ENCODE assay signal across 15 cellular contexts in the genomic region with DNA sequence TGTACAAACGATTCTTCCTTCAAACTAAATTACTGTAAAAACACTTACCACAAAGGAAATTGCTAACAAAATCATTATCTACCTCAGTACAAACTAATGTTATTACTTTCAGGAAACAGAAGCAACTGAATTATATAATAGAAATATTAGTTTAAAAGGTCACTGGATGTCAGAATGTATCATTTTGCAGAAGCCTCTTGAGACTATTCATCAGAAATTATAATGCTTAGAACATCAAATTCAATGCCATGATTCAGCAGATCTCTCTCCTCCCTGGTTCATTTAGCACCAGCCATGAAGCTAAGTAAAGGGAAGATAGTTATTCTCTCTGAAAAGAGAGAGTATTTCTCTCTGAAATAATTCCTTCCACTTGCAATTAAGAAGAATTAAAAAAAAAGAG.
DNase-seq lines count a peak whose midpoint lies in the region; TF ChIP-seq lines count a peak whose summit lies in the region.
"Had no signal": no experiment of that assay in that cellular context is flagged by ENCODE, and none has a peak within 500 bp of the region (broad histone marks: within the 10 kb centered on the region; RNA-seq: fewer than 3 reads in every experiment).

No MANE protein-coding gene starts in this region.

- H2AFZ ChIP-seq in SK-N-SH (ENCODE audit: low read depth) (no peak overlapping the region), parathyroid adenoma (peak overlapping the region; percentile 9)

- H3K4me3 ChIP-seq in BE2C (ENCODE audit: low read depth, low read length) (no peak overlapping the region), SK-N-SH (ENCODE audit: low read depth in 2 of 2, low read length in 1 of 2) (no peak overlapping the region), parathyroid adenoma (ENCODE audit: low read depth, low read length) (no peak overlapping the region), tibial nerve (no peak overlapping the region)
- H3K4me3 ChIP-seq: BLaER1 treated with 17β-estradiol and CSF1 and Interleukin-3, amounts not matched to agents 10 nM and 100 nM had no signal

- no peaks in the 10 kb centered on the region for H4K20me1 ChIP-seq in SK-N-SH (ENCODE audit: insufficient read depth)
- H4K20me1 ChIP-seq: BLaER1 treated with 17β-estradiol and CSF1 and Interleukin-3, amounts not matched to agents 10 nM and 100 nM had no signal

- no peaks in the 10 kb centered on the region for H3K36me3 ChIP-seq in BE2C
- no peaks in the 10 kb centered on the region for H3K36me3 ChIP-seq in SK-N-SH (replicated peaks in 1 of 2; ENCODE audit: control insufficient read depth in 1 of 2, insufficient read depth in 2 of 2, low read length in 1 of 2)
- H3K36me3 ChIP-seq in parathyroid adenoma (ENCODE audit: control insufficient read depth, insufficient read depth, low read length), result no peaks in the 10 kb centered on the region
- H3K36me3 ChIP-seq in tibial nerve, result peaks cover 0 to 14% (median 0%) of the 10 kb centered on the region in 3 donors

- DNase-seq in BE2C (peak; percentile 11), NCI-H2227 treated with DMSO at 0.1 percent for 48 hours (lab: John Stamatoyannopoulos, UW) (peak; percentile 73), SK-N-SH (peak; percentile 6), NCI-H146 treated with DMSO at 0.1 percent for 48 hours (lab: John Stamatoyannopoulos, UW; ENCODE audit: unreplicated experiment) (no peak), tibial nerve (ENCODE audit: low spot score in 2 of 2) (no peak), midbrain (lab: John Stamatoyannopoulos, UW) (no peak)
- DNase-seq: 8988T; Calu3; CD8-positive, alpha-beta T cell; DMS79 treated with DMSO at 0.1 percent for 48 hours; GF-D8; GOT3; H7 had no signal

- no peak overlapping the region for H3K9ac ChIP-seq in SK-N-SH
- H3K9ac ChIP-seq in parathyroid adenoma, result no peak overlapping the region
- H3K9ac ChIP-seq: BLaER1 treated with 17β-estradiol and CSF1 and Interleukin-3, amounts not matched to agents 10 nM and 100 nM had no signal

- H3K4me1 ChIP-seq in BE2C (peaks cover 24% of the 10 kb centered on the region), SK-N-SH (ENCODE audit: control insufficient read depth in 1 of 2, insufficient read depth in 2 of 2, low read depth in 1 of 2, low read length in 1 of 2) (peaks cover 0 to 17% of the 10 kb centered on the region in 2 experiments; a peak in 2 of 4 replicates), parathyroid adenoma (peaks cover 6% of the 10 kb centered on the region), tibial nerve (peaks cover 0 to 11% (median 0%) of the 10 kb centered on the region in 4 donors)

- CTCF ChIA-PET in SK-N-SH (lab: Yijun Ruan, JAX), result interaction anchor here (0.8 to 1.4 kb wide), 6 partner anchors 10 to 344 kb away, joined by 3 to 4 read pairs (median 3); no protein-coding TSS in a partner anchor

- POLR2A ChIA-PET in SK-N-SH (lab: Yijun Ruan, JAX), result no interaction called here

- 20% methylated on average over 1 of the region's 1 CpG for WGBS in SK-N-SH (ENCODE audit: low lambda C conversion rate)
- 40 to 50% methylated on average over 1 of the region's 1 CpG for WGBS in tibial nerve, 2 donors

- no peaks in the 10 kb centered on the region for H3K9me2 ChIP-seq in SK-N-SH

- TF ChIP-seq CTCF in BE2C (IDR thresholded peaks at IDR 0.05; ENCODE audit: low read depth, low read length), result no peak
- TF ChIP-seq CTCF in SK-N-SH (IDR thresholded peaks at IDR 0.05), result no peak
- TF ChIP-seq CTCF in parathyroid adenoma (IDR thresholded peaks at IDR 0.05), result no peak
- no peak for TF ChIP-seq CTCF in tibial nerve (IDR thresholded peaks at IDR 0.05)

- no peaks in the 10 kb centered on the region for H3F3A ChIP-seq in SK-N-SH (replicated peaks; ENCODE audit: insufficient read depth)

- TF ChIP-seq POLR2A in tibial nerve (IDR thresholded peaks at IDR 0.05), result no peak

- H3K79me2 ChIP-seq in SK-N-SH (ENCODE audit: insufficient read depth), result no peaks in the 10 kb centered on the region
- H3K79me2 ChIP-seq in parathyroid adenoma, result no peaks in the 10 kb centered on the region

- H3K27ac ChIP-seq in SK-N-SH (ENCODE audit: low read depth in 2 of 2, low read length in 1 of 2) (peak overlapping the region in 1 of 2 experiments; percentile 76; a peak in 2 of 4 replicates), parathyroid adenoma (no peak overlapping the region), tibial nerve (no peak overlapping the region)
- H3K27ac ChIP-seq: BLaER1 treated with 17β-estradiol and CSF1 and Interleukin-3, amounts not matched to agents 10 nM and 100 nM had no signal

- peaks cover 4% of the 10 kb centered on the region; the same call in 1 of the 2 replicates for H3K9me3 ChIP-seq in BE2C
- H3K9me3 ChIP-seq in SK-N-SH, result peaks cover 7% of the 10 kb centered on the region; the same call in 1 of the 2 replicates
- no peaks in the 10 kb centered on the region for H3K9me3 ChIP-seq in parathyroid adenoma (ENCODE audit: control insufficient read depth, low read length)
- peaks cover 0 to 18% (median 7%) of the 10 kb centered on the region in 4 donors for H3K9me3 ChIP-seq in tibial nerve

- H3K27me3 ChIP-seq in BE2C (no peaks in the 10 kb centered on the region), SK-N-SH (ENCODE audit: insufficient read depth) (no peaks in the 10 kb centered on the region), parathyroid adenoma (ENCODE audit: control insufficient read depth, insufficient read depth, low read length) (no peaks in the 10 kb centered on the region), tibial nerve (no peaks in the 10 kb centered on the region)
- H3K27me3 ChIP-seq: BLaER1 treated with 17β-estradiol and CSF1 and Interleukin-3, amounts not matched to agents 10 nM and 100 nM had no signal

- no peak for TF ChIP-seq RAD21 in SK-N-SH (IDR thresholded peaks at IDR 0.05; ENCODE audit: low read length)

- TF ChIP-seq EP300 in SK-N-SH (IDR thresholded peaks at IDR 0.05; ENCODE audit: borderline replicate concordance in 1 of 2, low read depth in 1 of 2, low read length in 1 of 2), result peak in 1 of 2 experiments; percentile 89; a peak in 2 of 4 replicates
- TF ChIP-seq EP300 in tibial nerve (IDR thresholded peaks at IDR 0.05), result no peak

- no peak overlapping the region for H3K4me2 ChIP-seq in SK-N-SH
- peak overlapping the region; percentile 10 for H3K4me2 ChIP-seq in parathyroid adenoma (ENCODE audit: low read length)
- H3K4me2 ChIP-seq: BLaER1 treated with 17β-estradiol and CSF1 and Interleukin-3, amounts not matched to agents 10 nM and 100 nM had no signal

TF ChIP-seq in SK-N-SH, 30 proteins besides CTCF, POLR2A, EP300 and RAD21:
- no peak for TF ChIP-seq MXI1 (IDR thresholded peaks at IDR 0.05; ENCODE audit: low read depth, low read length)
- TF ChIP-seq CHD2 (IDR thresholded peaks at IDR 0.05; ENCODE audit: low read length, partially characterized antibody), result peak; percentile 24
- no peak for TF ChIP-seq FOXJ3 (CRISPR knock-in tag; IDR thresholded peaks at IDR 0.05)
- TF ChIP-seq RFX5 (IDR thresholded peaks at IDR 0.05; ENCODE audit: low read length), result 0 out of 2 replicates have a peak, but pooled peaks have one; percentile 34
- TF ChIP-seq TEAD4 (IDR thresholded peaks at IDR 0.05; ENCODE audit: borderline replicate concordance, insufficient read depth), result peak; percentile 20; the same call in 1 of the 2 replicates
- peak; percentile 64; the same call in 1 of the 2 replicates for TF ChIP-seq RCOR1 (IDR thresholded peaks at IDR 0.05; ENCODE audit: low read length)

Comparison
In these comparisons a context has a peak if more than half of its experiments do, and no peak if none do; other contexts are left out.
1. DNase-seq: peak in BE2C (single experiment), NCI-H2227 treated with DMSO at 0.1 percent for 48 hours (single experiment) and SK-N-SH (single experiment); none in NCI-H146 treated with DMSO at 0.1 percent for 48 hours (single experiment), tibial nerve (0 of 2) and midbrain (single experiment).